9 cellular contexts compared by ENCODE assay signal in the genomic region with DNA sequence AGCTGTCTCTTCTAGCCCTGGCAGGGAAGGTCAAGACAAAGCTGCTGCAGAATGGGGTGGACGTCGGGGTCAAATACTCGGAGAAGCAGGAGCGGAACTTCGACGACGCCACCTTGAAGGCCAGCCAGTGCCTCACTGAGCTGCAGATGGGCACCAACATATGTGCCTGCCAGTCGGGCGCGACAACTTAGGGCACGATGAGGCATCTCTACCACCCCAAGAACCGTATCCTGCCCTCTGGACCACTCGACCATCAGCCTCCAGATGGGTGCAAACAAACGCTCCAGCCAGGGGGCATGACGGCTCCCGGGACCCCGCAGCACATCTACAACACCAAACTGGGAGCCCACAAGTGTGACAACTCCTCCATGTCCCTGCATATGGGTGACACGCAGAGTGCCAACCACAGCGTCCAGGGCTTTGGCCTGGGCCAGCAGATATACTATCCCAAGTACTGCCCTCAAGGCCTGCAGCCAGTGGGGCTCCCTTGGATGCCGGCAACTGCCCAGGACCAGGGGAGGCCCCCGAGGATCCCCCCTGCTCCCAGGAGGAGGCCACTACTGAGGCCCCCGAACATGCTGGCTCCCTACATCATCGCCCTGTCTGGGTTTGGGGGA.
"Had no signal": no experiment of that assay in that cellular context is flagged by ENCODE, and none has a peak within 500 bp of the region (broad histone marks: within the 10 kb centered on the region; RNA-seq: fewer than 3 reads in every experiment).

No MANE protein-coding gene starts in this region.

- H2AFZ ChIP-seq: GM23338 had no signal

- H3K4me3 Mint-ChIP-seq: GM23338, H9, IgD-negative memory B cell had no signal

- H3K27ac Mint-ChIP-seq: GM23338, H9, IgD-negative memory B cell had no signal

- H3K27ac ChIP-seq: HL-60 had no signal

- FAIRE-seq: H1, H54, HepG2 had no signal

- H3K4me3 ChIP-seq: GM23338 had no signal

- ATAC-seq: GM23338, HepG2 had no signal

- H3K36me3 Mint-ChIP-seq: IgD-negative memory B cell had no signal

- H3K9me3 Mint-ChIP-seq: GM23338, H9, IgD-negative memory B cell had no signal

- H3K4me2 ChIP-seq: GM23338 had no signal

- H3K4me1 Mint-ChIP-seq: GM23338, H9 had no signal

- DNase-seq: H9, HCEC 1CT, KG1 had no signal
